In the genomic region with DNA sequence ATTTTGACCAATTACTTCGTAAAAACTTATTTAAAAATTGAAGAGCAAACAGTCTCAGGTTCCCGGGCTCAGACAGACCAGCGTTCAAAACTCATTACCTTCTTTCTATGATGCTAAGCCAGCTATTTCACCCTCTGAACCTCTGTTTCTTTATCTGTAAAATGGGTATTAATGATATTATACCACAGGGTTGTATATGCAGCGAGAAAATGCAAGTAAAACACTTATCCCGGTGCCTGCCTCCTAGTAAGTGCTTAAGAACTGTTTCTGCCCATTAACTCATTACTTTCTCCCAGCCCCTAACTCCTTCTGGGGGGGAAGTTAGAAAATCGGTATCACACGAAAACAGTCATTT, we compare ENCODE assay signal across 9 cellular contexts. TPM values are rescaled to one million over a fixed set of nuclear protein-coding genes. Genes with fewer than 3 reads are reported as not detected.
A peak's percentile ranks its signal among the peaks of the same experiment; 100 is the strongest.
DNase-seq lines count a peak whose midpoint lies in the region; TF ChIP-seq lines count a peak whose summit lies in the region.
"Had no signal": no experiment of that assay in that cellular context is flagged by ENCODE, and none has a peak within 500 bp of the region (broad histone marks: within the 10 kb centered on the region; RNA-seq: fewer than 3 reads in every experiment).

No MANE protein-coding gene starts in this region.

- no peak overlapping the region for H4K91ac ChIP-seq in H9 (ENCODE audit: insufficient read length, low read depth, low read length)

- H3K23ac ChIP-seq in H9 (ENCODE audit: insufficient read length, low read depth, low read length), result no peak overlapping the region

- no peak overlapping the region for H3K4me2 ChIP-seq in H9 (ENCODE audit: insufficient read depth, insufficient read length, low read length)

- H3K36me3 ChIP-seq in skeletal muscle tissue (ENCODE audit: control insufficient read depth in 3 of 3, insufficient read depth in 3 of 3, low read length in 3 of 3), result no peaks in the 10 kb centered on the region

- DNase-seq in H9 (no peak), foreskin fibroblast (no peak), NCI-H69 (lab: John Stamatoyannopoulos, UW) (no peak), activated gamma-delta T cell (lab: John Stamatoyannopoulos, UW) (no peak), GM19238 (ENCODE audit: insufficient read length, low spot score) (no peak)
- DNase-seq in effector CD4-positive, alpha-beta T cell, result no peak

- peaks cover 26% of the 10 kb centered on the region; the same call in 1 of the 2 replicates for H3K79me2 ChIP-seq in H9 (ENCODE audit: insufficient read depth, low read length)

- H2AFZ ChIP-seq in H9 (ENCODE audit: low read length), result no peak overlapping the region

- H2BK120ac ChIP-seq in H9 (ENCODE audit: low read depth, low read length, poor library complexity, severe bottlenecking), result no peak overlapping the region

- H3K27ac ChIP-seq in H9 (ENCODE audit: insufficient read length, low read depth, low read length) (no peak overlapping the region), skeletal muscle tissue (ENCODE audit: low read depth, low read length) (peak overlapping the region; percentile 56)

- no peak overlapping the region for H4K5ac ChIP-seq in H9 (ENCODE audit: insufficient read length, low read depth, low read length)

- H2BK5ac ChIP-seq in H9 (ENCODE audit: insufficient read length, low read length), result no peak overlapping the region

- H3K23me2 ChIP-seq in H9 (ENCODE audit: insufficient read length, low read depth, low read length, poor library complexity, severe bottlenecking), result peaks cover 9% of the 10 kb centered on the region

- no peaks in the 10 kb centered on the region for H3K9me3 Mint-ChIP-seq in H9

- no CpG with 5 or more reads among the region's 7 CpGs for WGBS in H9 (ENCODE audit: extremely low coverage, insufficient read length, low lambda C conversion rate)

- H3K14ac ChIP-seq in H9 (ENCODE audit: insufficient read depth, low read length), result no peak overlapping the region

- H3K9me3 ChIP-seq in H9 (ENCODE audit: control insufficient read depth, low read depth, low read length) (no peaks in the 10 kb centered on the region), skeletal muscle tissue (ENCODE audit: control insufficient read depth in 3 of 3, low read length in 3 of 3) (no peaks in the 10 kb centered on the region)

- no peak overlapping the region for H2BK15ac ChIP-seq in H9 (ENCODE audit: low read depth, low read length)

- no peak overlapping the region for H2BK20ac ChIP-seq in H9 (ENCODE audit: low read depth, low read length, poor library complexity, severe bottlenecking)

- H4K20me1 ChIP-seq in H9 (ENCODE audit: control insufficient read depth, insufficient read depth, insufficient read length), result peaks cover 3% of the 10 kb centered on the region

- H3K4me1 ChIP-seq in H9 (ENCODE audit: insufficient read depth, low read length) (peaks cover 3% of the 10 kb centered on the region; the same call in 1 of the 2 replicates), skeletal muscle tissue (ENCODE audit: control insufficient read depth in 3 of 3, insufficient read depth in 3 of 3, low read length in 3 of 3) (peaks cover 12 to 30% (median 25%) of the 10 kb centered on the region in 3 donors)

- no peak overlapping the region for H3T11ph ChIP-seq in H9 (ENCODE audit: low read length)

- peak overlapping the region; percentile 71 to 80 (median 77); a peak in 4 of 7 replicates for H3K27ac Mint-ChIP-seq in H9

- no peak overlapping the region for H3K56ac ChIP-seq in H9 (ENCODE audit: insufficient read length, low read depth, low read length)

- H2AK5ac ChIP-seq in H9 (ENCODE audit: insufficient read length, low read length), result no peak overlapping the region

- H3K9ac ChIP-seq in H9 (ENCODE audit: extremely low read depth, insufficient read length, low read length), result no peak overlapping the region
- H3K9ac ChIP-seq in skeletal muscle tissue (ENCODE audit: low read depth in 1 of 3, low read length in 3 of 3), result peak overlapping the region; percentile 44 to 80 (median 76)

- H2BK12ac ChIP-seq in H9 (ENCODE audit: insufficient read length, low read depth, low read length), result no peak overlapping the region

- H3K27me3 ChIP-seq in H9 (ENCODE audit: insufficient read depth, low read length), result no peaks in the 10 kb centered on the region
- H3K27me3 ChIP-seq in skeletal muscle tissue (ENCODE audit: control insufficient read depth in 3 of 3, insufficient read depth in 3 of 3, low read length in 3 of 3), result peaks cover 0 to 5% (median 0%) of the 10 kb centered on the region in 3 donors

- H3K36me3 Mint-ChIP-seq in H9 (ENCODE audit: insufficient read depth in 1 of 3, low read depth in 3 of 3), result no peaks in the 10 kb centered on the region; a peak in 3 of 7 replicates

- H3K79me1 ChIP-seq in H9 (ENCODE audit: insufficient read depth, low read depth, low read length, poor library complexity, severe bottlenecking), result peaks cover 5% of the 10 kb centered on the region

- peaks cover 3% of the 10 kb centered on the region; the same call in 1 of the 2 replicates for H3K27me3 Mint-ChIP-seq in H9 (ENCODE audit: low read depth)

- no peak overlapping the region for H4K8ac ChIP-seq in H9 (replicated peaks; ENCODE audit: insufficient read length, low read depth, low read length)

- H3K4me3 ChIP-seq in WI38 (ENCODE audit: low read depth, low read length) (peak overlapping the region; percentile 93), foreskin fibroblast (ENCODE audit: low read depth in 1 of 2, low read length in 2 of 2) (peak overlapping the region; percentile 67 to 84), skeletal muscle tissue (ENCODE audit: low read length in 3 of 3) (peak overlapping the region; percentile 67 to 92 (median 68))

- H3K4ac ChIP-seq in H9 (ENCODE audit: low read depth, low read length), result no peak overlapping the region

- peak overlapping the region; percentile 95 to 98 for H3K4me3 Mint-ChIP-seq in H9

- H3K18ac ChIP-seq in H9 (ENCODE audit: insufficient read length, low read depth, low read length), result no peak overlapping the region

- peaks cover 29 to 43% of the 10 kb centered on the region in 2 experiments for H3K4me1 Mint-ChIP-seq in H9

- TF ChIP-seq CTCF in H9 (conservative IDR thresholded peaks at IDR 0.05) (no peak), WI38 (IDR thresholded peaks at IDR 0.05; ENCODE audit: low read depth, low read length) (no peak), foreskin fibroblast (IDR thresholded peaks at IDR 0.05; ENCODE audit: low read depth, low read length) (no peak)

RNA-seq across cellular contexts. Expression of gene PAK4, which starts 0.4 kb away (rescaled TPM):
- total RNA-seq in H9 (2021), result 62.6 and 63.1 TPM in 2 replicates
- 2.1 TPM for total RNA-seq in skeletal muscle tissue

RNA-seq across cellular contexts. Expression of gene ACP7, which starts 41.0 kb away (rescaled TPM):
- total RNA-seq in H9 (2021) (0.15 and 0.18 TPM in 2 replicates), skeletal muscle tissue (not detected)
- total RNA-seq: left colon had no signal

Comparison
In these comparisons a context has a peak if more than half of its experiments do, and no peak if none do; other contexts are left out.
1. RNA of gene PAK4, which starts 0.4 kb away (total RNA-seq): 62.6 to 63.1 TPM in H9; 2.1 TPM in skeletal muscle tissue (single experiment); every median in the first group is over 10 times any median in the second.
2. Peak in every context shown above with its lines, with median percentiles within 50 percentile points of each other: H3K4me3 ChIP-seq.